In genomic region chr5:160968480-160968879, GRCh38 we compare ENCODE assay signal across 29 cellular contexts.
"Had no signal": no experiment of that assay in that cellular context is flagged by ENCODE, and none has a peak within 500 bp of the region (broad histone marks: within the 10 kb centered on the region; RNA-seq: fewer than 3 reads in every experiment).

No MANE protein-coding gene starts in this region.

- H3K36me3 ChIP-seq: Peyer's patch had no signal

- H3K27me3 ChIP-seq: Peyer's patch had no signal

- FAIRE-seq: astrocyte, K562, TTC549 had no signal

- ATAC-seq: activated T-cell treated with anti-CD3 and anti-CD28 coated beads, Interleukin-2, amount 50 U/mL, for 4 hours; activated T-helper 17 cell treated with anti-CD3 and anti-CD28 coated beads, Interleukin-2, amount 50 U/mL, for 72 hours; K562; T-cell had no signal

- H3K9me3 ChIP-seq: Peyer's patch had no signal

- H3K4me1 ChIP-seq: Peyer's patch had no signal

- H3K4me3 ChIP-seq: K562, Peyer's patch, SK-N-MC had no signal

- H3K27ac ChIP-seq: Peyer's patch, SK-N-MC, VCaP had no signal

- DNase-seq: activated CD4-positive, alpha-beta memory T cell treated with anti-CD3 and anti-CD28 coated beads for 36 hours; activated CD4-positive, alpha-beta T cell treated with anti-CD3 and anti-CD28 coated beads, Interleukin-2, amount 10 ng/mL, durations not matched to agents 7 days and 5 days; activated CD4-positive, CD25-positive, alpha-beta regulatory T cell; activated CD8-positive, alpha-beta memory T cell treated with anti-CD3 and anti-CD28 coated beads for 24 hours; activated gamma-delta T cell; activated naive CD4-positive, alpha-beta T cell treated with anti-CD3 and anti-CD28 coated beads for 36 hours; activated T-cell treated with anti-CD3 and anti-CD28 coated beads, Interleukin-2, amount 50 U/mL, for 4 hours; amygdala; cerebellar nuclear complex; Karpas-422; NCI-H1105 treated with DMSO at 0.1 percent for 48 hours; NCI-H1436 treated with DMSO at 0.1 percent for 48 hours; NCI-H187; NCI-H2081; NCI-H446 treated with DMSO at 0.1 percent for 48 hours; NCI-H524 treated with DMSO at 0.1 percent for 48 hours; NCI-H774; OCI-M1; Peyer's patch; SHP77; T-cell; T-helper 2 cell; T1000 had no signal
